ENCODE assay signal across 24 cellular contexts in the genomic region with DNA sequence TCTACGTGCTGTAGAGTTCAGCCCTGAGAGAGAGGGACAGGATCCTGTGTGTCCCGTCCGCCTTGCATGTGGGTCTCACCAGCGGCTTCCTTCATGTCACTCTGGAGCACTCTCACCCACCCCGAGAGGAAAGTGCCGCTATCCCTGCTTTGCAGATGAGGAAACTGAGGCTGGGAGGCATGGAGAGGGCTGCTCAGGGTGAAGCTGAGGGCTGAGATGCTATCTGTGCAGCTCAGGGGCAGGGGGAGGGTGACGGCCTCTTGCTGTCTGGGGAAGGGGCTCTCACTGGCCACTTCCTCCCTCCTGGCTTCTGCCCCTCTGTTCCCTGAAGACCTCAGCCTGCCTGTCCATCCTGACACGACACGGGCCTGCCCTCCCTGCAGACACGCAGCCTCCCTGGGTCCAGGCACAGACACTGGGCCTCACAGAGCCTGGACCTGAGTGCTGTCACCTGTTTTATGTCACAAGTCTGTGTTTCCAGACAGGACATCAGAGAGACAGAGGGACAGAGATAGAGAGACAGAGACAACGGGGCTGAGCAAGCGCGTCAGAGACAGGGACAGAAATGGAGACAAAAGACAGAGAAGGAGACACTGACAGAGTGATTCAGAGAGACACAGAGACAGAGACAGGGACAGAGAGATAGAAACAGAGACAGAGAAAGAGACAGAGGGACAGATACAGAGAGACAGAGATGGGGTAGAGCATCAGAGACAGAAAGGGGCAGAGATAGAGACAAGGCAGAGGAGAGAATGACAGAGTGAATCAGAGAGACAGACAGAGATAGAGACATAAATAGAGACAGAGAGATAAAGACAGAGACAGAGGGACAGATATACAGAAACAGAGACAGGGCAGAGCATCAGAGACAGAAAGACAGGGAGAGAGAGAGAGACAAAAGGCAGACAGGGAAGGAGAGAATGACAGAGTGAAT. TPM values are rescaled to one million over a fixed set of nuclear protein-coding genes. Genes with fewer than 3 reads are reported as not detected.
DNase-seq lines count a peak whose midpoint lies in the region; ATAC-seq and TF ChIP-seq lines count a peak whose summit lies in the region.
"Had no signal": no experiment of that assay in that cellular context is flagged by ENCODE, and none has a peak within 500 bp of the region (broad histone marks: within the 10 kb centered on the region; RNA-seq: fewer than 3 reads in every experiment).

No MANE protein-coding gene starts in this region.

- H3K4me3 Mint-ChIP-seq in stimulated activated naive CD8-positive, alpha-beta T cell treated with anti-CD3 and anti-CD28 coated beads, Interleukin-15, Interleukin-2, amounts not matched to agents 100 ng/mL and 50 ng/mL, for 24 hours = no peak overlapping the region
- no peak overlapping the region for H3K4me3 Mint-ChIP-seq in stimulated activated naive CD8-positive, alpha-beta T cell treated with anti-CD3 and anti-CD28 coated beads, Interleukin-15, amount 100 ng/mL, for 72 hours
- H3K4me3 Mint-ChIP-seq in central memory CD8-positive, alpha-beta T cell = no peak overlapping the region
- H3K4me3 Mint-ChIP-seq in nephron progenitor cell = no peak overlapping the region
- H3K4me3 Mint-ChIP-seq: activated CD8-positive, alpha-beta T cell treated with anti-CD3 and anti-CD28 coated beads, Interleukin-2, amount 10 ng/mL, durations not matched to agents 7 days and 5 days; T-helper 1 cell treated with Interleukin-12 subunit alpha and Interleukin-12 subunit beta and Interleukin-4 antibody, amounts not matched to agents 30 μg/mL and 1 μg/mL, for 36 hours had no signal

- H3K9me3 Mint-ChIP-seq in stimulated activated naive CD8-positive, alpha-beta T cell treated with anti-CD3 and anti-CD28 coated beads, Interleukin-15, Interleukin-2, amounts not matched to agents 100 ng/mL and 50 ng/mL, for 24 hours = no peaks in the 10 kb centered on the region
- H3K9me3 Mint-ChIP-seq in stimulated activated naive CD8-positive, alpha-beta T cell treated with anti-CD3 and anti-CD28 coated beads, Interleukin-15, amount 100 ng/mL, for 72 hours = no peaks in the 10 kb centered on the region
- H3K9me3 Mint-ChIP-seq in central memory CD8-positive, alpha-beta T cell = no peaks in the 10 kb centered on the region
- H3K9me3 Mint-ChIP-seq in nephron progenitor cell = no peaks in the 10 kb centered on the region
- H3K9me3 Mint-ChIP-seq: T-helper 1 cell treated with Interleukin-12 subunit alpha and Interleukin-12 subunit beta and Interleukin-4 antibody, amounts not matched to agents 30 μg/mL and 1 μg/mL, for 36 hours had no signal

- H3K36me3 ChIP-seq in upper lobe of right lung = no peaks in the 10 kb centered on the region
- no peaks in the 10 kb centered on the region for H3K36me3 ChIP-seq in effector memory CD4-positive, alpha-beta T cell (ENCODE audit: control insufficient read depth, insufficient read depth, low read length)
- H3K36me3 ChIP-seq: brain microvascular endothelial cell had no signal

- H3K4me1 ChIP-seq in upper lobe of right lung = peaks cover 1% of the 10 kb centered on the region
- no peaks in the 10 kb centered on the region for H3K4me1 ChIP-seq in effector memory CD4-positive, alpha-beta T cell (ENCODE audit: control insufficient read depth, insufficient read depth, low read length, poor library complexity, severe bottlenecking)

- no peak for DNase-seq in stimulated activated naive CD8-positive, alpha-beta T cell treated with anti-CD3 and anti-CD28 coated beads, Interleukin-15, amount 100 ng/mL, for 72 hours
- no peak for DNase-seq in central memory CD8-positive, alpha-beta T cell (ENCODE audit: low spot score in 2 of 2)
- DNase-seq in nephron progenitor cell (no peak), upper lobe of right lung (no peak)
- no peak for DNase-seq in effector memory CD4-positive, alpha-beta T cell
- DNase-seq: activated CD4-positive, alpha-beta T cell treated with anti-CD3 and anti-CD28 coated beads for 1 hour; activated CD8-positive, alpha-beta T cell treated with anti-CD3 and anti-CD28 coated beads, Interleukin-2, amount 10 ng/mL, durations not matched to agents 7 days and 5 days; activated gamma-delta T cell; activated T-cell treated with anti-CD3 and anti-CD28 coated beads, Interleukin-2, amount 50 U/mL, for 1 hour; brain microvascular endothelial cell; effector CD8-positive, alpha-beta T cell; NCI-H1436; NCI-H2107; NCI-H446 treated with DMSO at 0.1 percent for 48 hours; RPMI8226 had no signal

- no peak for TF ChIP-seq CTCF in nephron progenitor cell (IDR thresholded peaks at IDR 0.05)
- TF ChIP-seq CTCF in upper lobe of right lung (IDR thresholded peaks at IDR 0.05) = no peak

- H3K27ac Mint-ChIP-seq in stimulated activated naive CD8-positive, alpha-beta T cell treated with anti-CD3 and anti-CD28 coated beads, Interleukin-15, Interleukin-2, amounts not matched to agents 100 ng/mL and 50 ng/mL, for 24 hours = peak overlapping the region; percentile 7
- H3K27ac Mint-ChIP-seq in stimulated activated naive CD8-positive, alpha-beta T cell treated with anti-CD3 and anti-CD28 coated beads, Interleukin-15, amount 100 ng/mL, for 72 hours = peak overlapping the region in 1 of 2 donors; percentile 8
- H3K27ac Mint-ChIP-seq in central memory CD8-positive, alpha-beta T cell (ENCODE audit: low read depth) = peak overlapping the region; percentile 1
- H3K27ac Mint-ChIP-seq in nephron progenitor cell = peak overlapping the region; percentile 55
- H3K27ac Mint-ChIP-seq: activated CD8-positive, alpha-beta T cell treated with anti-CD3 and anti-CD28 coated beads, Interleukin-2, amount 10 ng/mL, durations not matched to agents 7 days and 5 days; T-helper 1 cell treated with Interleukin-12 subunit alpha and Interleukin-12 subunit beta and Interleukin-4 antibody, amounts not matched to agents 30 μg/mL and 1 μg/mL, for 36 hours had no signal

- no peaks in the 10 kb centered on the region for H3K27me3 Mint-ChIP-seq in stimulated activated naive CD8-positive, alpha-beta T cell treated with anti-CD3 and anti-CD28 coated beads, Interleukin-15, Interleukin-2, amounts not matched to agents 100 ng/mL and 50 ng/mL, for 24 hours
- no peaks in the 10 kb centered on the region for H3K27me3 Mint-ChIP-seq in stimulated activated naive CD8-positive, alpha-beta T cell treated with anti-CD3 and anti-CD28 coated beads, Interleukin-15, amount 100 ng/mL, for 72 hours
- H3K27me3 Mint-ChIP-seq in central memory CD8-positive, alpha-beta T cell = no peaks in the 10 kb centered on the region
- H3K27me3 Mint-ChIP-seq in nephron progenitor cell (ENCODE audit: low read depth, poor library complexity) = peaks cover 21% of the 10 kb centered on the region

- H3K36me3 Mint-ChIP-seq in stimulated activated naive CD8-positive, alpha-beta T cell treated with anti-CD3 and anti-CD28 coated beads, Interleukin-15, Interleukin-2, amounts not matched to agents 100 ng/mL and 50 ng/mL, for 24 hours (ENCODE audit: low read depth) = peaks cover 17% of the 10 kb centered on the region
- no peaks in the 10 kb centered on the region for H3K36me3 Mint-ChIP-seq in central memory CD8-positive, alpha-beta T cell (ENCODE audit: insufficient read depth)
- peaks cover 18% of the 10 kb centered on the region for H3K36me3 Mint-ChIP-seq in nephron progenitor cell (ENCODE audit: low read depth)

- H3K9me3 ChIP-seq in upper lobe of right lung = no peaks in the 10 kb centered on the region
- no peaks in the 10 kb centered on the region for H3K9me3 ChIP-seq in effector memory CD4-positive, alpha-beta T cell (ENCODE audit: control insufficient read depth, low read length)
- H3K9me3 ChIP-seq: BLaER1, SJSA1 had no signal

- intact Hi-C loops in upper lobe of right lung (cut with DNase I) = no loop called here

- H3K4me3 ChIP-seq in upper lobe of right lung = no peak overlapping the region
- no peak overlapping the region for H3K4me3 ChIP-seq in effector memory CD4-positive, alpha-beta T cell (ENCODE audit: insufficient read depth, low read depth, low read length, poor library complexity, severe bottlenecking)
- H3K4me3 ChIP-seq: BLaER1, SJSA1 had no signal

- H3K27ac ChIP-seq in upper lobe of right lung = peak overlapping the region; percentile 60
- H3K27ac ChIP-seq in effector memory CD4-positive, alpha-beta T cell (ENCODE audit: insufficient read depth, low read length, poor library complexity, severe bottlenecking) = no peak overlapping the region
- H3K27ac ChIP-seq: BLaER1, brain microvascular endothelial cell, KMS-11, SJSA1 had no signal

- no peaks in the 10 kb centered on the region for H3K4me1 Mint-ChIP-seq in stimulated activated naive CD8-positive, alpha-beta T cell treated with anti-CD3 and anti-CD28 coated beads, Interleukin-15, Interleukin-2, amounts not matched to agents 100 ng/mL and 50 ng/mL, for 24 hours (ENCODE audit: low read depth)
- H3K4me1 Mint-ChIP-seq in stimulated activated naive CD8-positive, alpha-beta T cell treated with anti-CD3 and anti-CD28 coated beads, Interleukin-15, amount 100 ng/mL, for 72 hours = no peaks in the 10 kb centered on the region
- no peaks in the 10 kb centered on the region for H3K4me1 Mint-ChIP-seq in central memory CD8-positive, alpha-beta T cell
- H3K4me1 Mint-ChIP-seq in nephron progenitor cell = peaks cover 49% of the 10 kb centered on the region

- ATAC-seq in stimulated activated naive CD8-positive, alpha-beta T cell treated with anti-CD3 and anti-CD28 coated beads, Interleukin-15, amount 100 ng/mL, for 72 hours = no peak
- no peak for ATAC-seq in central memory CD8-positive, alpha-beta T cell (replicated peaks; ENCODE audit: extremely low read depth, poor library complexity, severe bottlenecking)
- peak; percentile 3 for ATAC-seq in upper lobe of right lung
- ATAC-seq in GM18502 (IDR thresholded peaks at IDR 0.05; ENCODE audit: poor library complexity, unreplicated experiment) = no peak
- no peak for ATAC-seq in HG02798 (IDR thresholded peaks at IDR 0.05; ENCODE audit: poor library complexity, unreplicated experiment)
- ATAC-seq: activated CD8-positive, alpha-beta T cell treated with anti-CD3 and anti-CD28 coated beads, Interleukin-2, amount 10 ng/mL, durations not matched to agents 7 days and 5 days; HCT116; sciatic nerve had no signal

- no peaks in the 10 kb centered on the region for H3K27me3 ChIP-seq in upper lobe of right lung
- no peaks in the 10 kb centered on the region for H3K27me3 ChIP-seq in effector memory CD4-positive, alpha-beta T cell (replicated peaks; ENCODE audit: control insufficient read depth, insufficient read depth, low read length, poor library complexity, severe bottlenecking)
- H3K27me3 ChIP-seq: BLaER1, SJSA1 had no signal

RNA-seq across cellular contexts. Expression of a gene that starts 53.1 kb away (rescaled TPM):
- total RNA-seq in upper lobe of right lung = 22.1 TPM
